ENCODE assay signal across 17 cellular contexts in the genomic region with DNA sequence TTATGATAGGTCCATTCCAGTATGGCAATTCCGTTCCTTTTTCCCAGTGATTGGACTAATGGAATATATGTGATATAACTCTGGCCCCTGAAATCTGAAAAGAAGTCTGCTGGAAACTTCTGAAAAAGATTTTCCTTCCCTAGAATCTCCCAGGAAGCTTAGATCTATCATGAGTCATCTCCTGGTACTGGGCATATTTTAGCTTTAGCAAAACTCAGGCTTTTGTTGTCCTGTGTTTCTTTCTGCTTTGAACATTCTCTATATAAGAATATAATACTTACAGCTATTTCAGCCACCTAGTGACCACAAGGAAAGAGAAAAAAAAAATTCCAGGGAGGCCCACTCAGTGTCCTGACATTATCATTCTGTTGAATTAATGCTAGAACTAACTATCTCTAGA.
DNase-seq lines count a peak whose midpoint lies in the region; ATAC-seq and TF ChIP-seq lines count a peak whose summit lies in the region.
"Had no signal": no experiment of that assay in that cellular context is flagged by ENCODE, and none has a peak within 500 bp of the region (broad histone marks: within the 10 kb centered on the region; RNA-seq: fewer than 3 reads in every experiment).

No MANE protein-coding gene starts in this region.

- DNase-seq in EH (ENCODE audit: low read depth) (peak; percentile 46), LHCN-M2 (ENCODE audit: low read depth) (peak; percentile 61), choroid plexus epithelial cell (ENCODE audit: low read depth) (peak; percentile 22), myocyte (ENCODE audit: low read depth) (peak; percentile 6), H4 (ENCODE audit: low spot score) (no peak)
- no peak for DNase-seq in activated naive CD4-positive, alpha-beta T cell treated with Interleukin-2 at 50 U/mL for 16 hours
- DNase-seq: H9, NCI-H1105 treated with DMSO at 0.1 percent for 48 hours, NCI-H1694, NCI-H2081 treated with DMSO at 0.1 percent for 48 hours, NCI-H446 treated with DMSO at 0.1 percent for 48 hours, Peyer's patch, SW 1271 had no signal

- H3K4me3 ChIP-seq in choroid plexus epithelial cell (ENCODE audit: low read depth, low read length) = no peak overlapping the region
- H3K4me3 ChIP-seq: K562, Peyer's patch had no signal

- TF ChIP-seq CTCF in choroid plexus epithelial cell (conservative IDR thresholded peaks at IDR 0.05; ENCODE audit: low read depth, low read length) = no peak

- ATAC-seq in HG03045 (IDR thresholded peaks at IDR 0.05; ENCODE audit: unreplicated experiment) (no peak), GM21515 (IDR thresholded peaks at IDR 0.05; ENCODE audit: unreplicated experiment) (no peak)
- ATAC-seq: K562, Right ventricle myocardium inferior had no signal

Comparison
In these comparisons a context has a peak if more than half of its experiments do, and no peak if none do; other contexts are left out.
1. DNase-seq: peak in EH (single experiment), LHCN-M2 (single experiment), choroid plexus epithelial cell (single experiment) and myocyte (single experiment); none in activated naive CD4-positive, alpha-beta T cell treated with Interleukin-2 at 50 U/mL for 16 hours (single experiment) and H4 (single experiment).